ENCODE assay signal across 8 cellular contexts in genomic region chr5:177427919-177428573, GRCh38. TPM values are rescaled to one million over a fixed set of nuclear protein-coding genes. Genes with fewer than 3 reads are reported as not detected.
DNase-seq lines count a peak whose midpoint lies in the region; TF ChIP-seq lines count a peak whose summit lies in the region.

No MANE protein-coding gene starts in this region.

- intact Hi-C loops in uterus (cut with DNase I; ENCODE audit: low total_unique reads): no loop called here

- H3K27me3 ChIP-seq in liver (ENCODE audit: control insufficient read depth in 4 of 4, insufficient read depth in 4 of 4, low read length in 3 of 4) (no peaks in the 10 kb centered on the region), uterus (no peaks in the 10 kb centered on the region)

- peak overlapping the region; percentile 63 to 73 for H3K27ac ChIP-seq in liver (ENCODE audit: low read depth in 1 of 2, low read length in 2 of 2)
- peak overlapping the region; percentile 81 to 92 for H3K27ac ChIP-seq in uterus

- no peaks in the 10 kb centered on the region for H3K9me3 ChIP-seq in liver (ENCODE audit: control insufficient read depth in 4 of 4, low read length in 3 of 4)
- no peaks in the 10 kb centered on the region for H3K9me3 ChIP-seq in uterus

- TF ChIP-seq RAD21 in liver (IDR thresholded peaks at IDR 0.05): no peak

- H3K36me3 ChIP-seq in liver (ENCODE audit: control insufficient read depth in 4 of 4, insufficient read depth in 3 of 4, low read depth in 1 of 4, low read length in 3 of 4) (peaks cover 0 to 3% (median 0%) of the 10 kb centered on the region in 4 donors), uterus (no peaks in the 10 kb centered on the region)

- peak in 2 of 3 donors; percentile 30 to 47 for DNase-seq in stimulated activated CD4-positive, alpha-beta T cell treated with anti-CD3 and anti-CD28 coated beads, Interleukin-12 subunit alpha, Interleukin-12 subunit beta, amount 100 ng/mL, for 48 hours (ENCODE audit: low read depth in 2 of 3, low spot score in 1 of 3)
- no peak for DNase-seq in stimulated activated CD4-positive, alpha-beta T cell treated with anti-CD3 and anti-CD28 coated beads, Interleukin-4, amount 100 ng/mL, for 4 hours
- DNase-seq in activated T-cell treated with anti-CD3 and anti-CD28 coated beads, Interleukin-2, amount 50 U/mL, for 1 hour: peak; percentile 45
- DNase-seq in uterus (no peak), NCI-H345 (lab: John Stamatoyannopoulos, UW) (no peak), NCI-H1092 treated with DMSO at 0.1 percent for 48 hours (lab: John Stamatoyannopoulos, UW) (no peak)
- no peak for DNase-seq in activated CD4-positive, CD25-positive, alpha-beta regulatory T cell (lab: John Stamatoyannopoulos, UW)

- H3K4me1 ChIP-seq in liver (ENCODE audit: control insufficient read depth in 4 of 4, insufficient read depth in 4 of 4, low read length in 3 of 4): peaks cover 3 to 25% (median 17%) of the 10 kb centered on the region in 4 donors
- H3K4me1 ChIP-seq in uterus: peaks cover 0 to 8% of the 10 kb centered on the region in 2 donors

- H3K4me3 ChIP-seq in liver (ENCODE audit: low read depth in 1 of 3, low read length in 3 of 3): no peak overlapping the region
- H3K4me3 ChIP-seq in uterus: peak overlapping the region in 1 of 2 donors; percentile 87

- H3K9ac ChIP-seq in liver (ENCODE audit: low read depth in 1 of 2, low read length in 2 of 2): peak overlapping the region in 1 of 2 donors; percentile 31

- 81% methylated on average over 11 of the region's 11 CpGs for WGBS in liver

- no peak for TF ChIP-seq POLR2A in uterus (IDR thresholded peaks at IDR 0.05)

- no peak for TF ChIP-seq CTCF in liver (IDR thresholded peaks at IDR 0.05; ENCODE audit: low read depth, low read length, missing input control)
- no peak for TF ChIP-seq CTCF in uterus (IDR thresholded peaks at IDR 0.05)

TF ChIP-seq in liver, 16 proteins besides CTCF, POLR2A, EP300 and RAD21:
- TF ChIP-seq TAF1 (conservative IDR thresholded peaks at IDR 0.05) (no peak), GABPA (IDR thresholded peaks at IDR 0.05 in 1 of 2, conservative IDR thresholded peaks at IDR 0.05 in 1 of 2) (no peak), FOXA2 (IDR thresholded peaks at IDR 0.05) (no peak), HNF4A (conservative IDR thresholded peaks at IDR 0.05) (no peak), SP1 (IDR thresholded peaks at IDR 0.05) (no peak), JUND (IDR thresholded peaks at IDR 0.05) (no peak), HNF4G (IDR thresholded peaks at IDR 0.05) (no peak), NR2F2 (IDR thresholded peaks at IDR 0.05) (no peak), YY1 (IDR thresholded peaks at IDR 0.05) (no peak), RXRA (IDR thresholded peaks at IDR 0.05) (no peak), FOXA1 (IDR thresholded peaks at IDR 0.05) (no peak), EGR1 (IDR thresholded peaks at IDR 0.05; ENCODE audit: low read depth in 2 of 2) (no peak), MAX (IDR thresholded peaks at IDR 0.05) (no peak)
- TF ChIP-seq, protein P1, sequence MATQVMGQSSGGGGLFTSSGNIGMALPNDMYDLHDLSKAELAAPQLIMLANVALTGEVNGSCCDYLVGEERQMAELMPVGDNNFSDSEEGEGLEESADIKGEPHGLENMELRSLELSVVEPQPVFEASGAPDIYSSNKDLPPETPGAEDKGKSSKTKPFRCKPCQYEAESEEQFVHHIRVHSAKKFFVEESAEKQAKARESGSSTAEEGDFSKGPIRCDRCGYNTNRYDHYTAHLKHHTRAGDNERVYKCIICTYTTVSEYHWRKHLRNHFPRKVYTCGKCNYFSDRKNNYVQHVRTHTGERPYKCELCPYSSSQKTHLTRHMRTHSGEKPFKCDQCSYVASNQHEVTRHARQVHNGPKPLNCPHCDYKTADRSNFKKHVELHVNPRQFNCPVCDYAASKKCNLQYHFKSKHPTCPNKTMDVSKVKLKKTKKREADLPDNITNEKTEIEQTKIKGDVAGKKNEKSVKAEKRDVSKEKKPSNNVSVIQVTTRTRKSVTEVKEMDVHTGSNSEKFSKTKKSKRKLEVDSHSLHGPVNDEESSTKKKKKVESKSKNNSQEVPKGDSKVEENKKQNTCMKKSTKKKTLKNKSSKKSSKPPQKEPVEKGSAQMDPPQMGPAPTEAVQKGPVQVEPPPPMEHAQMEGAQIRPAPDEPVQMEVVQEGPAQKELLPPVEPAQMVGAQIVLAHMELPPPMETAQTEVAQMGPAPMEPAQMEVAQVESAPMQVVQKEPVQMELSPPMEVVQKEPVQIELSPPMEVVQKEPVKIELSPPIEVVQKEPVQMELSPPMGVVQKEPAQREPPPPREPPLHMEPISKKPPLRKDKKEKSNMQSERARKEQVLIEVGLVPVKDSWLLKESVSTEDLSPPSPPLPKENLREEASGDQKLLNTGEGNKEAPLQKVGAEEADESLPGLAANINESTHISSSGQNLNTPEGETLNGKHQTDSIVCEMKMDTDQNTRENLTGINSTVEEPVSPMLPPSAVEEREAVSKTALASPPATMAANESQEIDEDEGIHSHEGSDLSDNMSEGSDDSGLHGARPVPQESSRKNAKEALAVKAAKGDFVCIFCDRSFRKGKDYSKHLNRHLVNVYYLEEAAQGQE (IDR thresholded peaks at IDR 0.05): no peak
- TF ChIP-seq, protein P2, sequence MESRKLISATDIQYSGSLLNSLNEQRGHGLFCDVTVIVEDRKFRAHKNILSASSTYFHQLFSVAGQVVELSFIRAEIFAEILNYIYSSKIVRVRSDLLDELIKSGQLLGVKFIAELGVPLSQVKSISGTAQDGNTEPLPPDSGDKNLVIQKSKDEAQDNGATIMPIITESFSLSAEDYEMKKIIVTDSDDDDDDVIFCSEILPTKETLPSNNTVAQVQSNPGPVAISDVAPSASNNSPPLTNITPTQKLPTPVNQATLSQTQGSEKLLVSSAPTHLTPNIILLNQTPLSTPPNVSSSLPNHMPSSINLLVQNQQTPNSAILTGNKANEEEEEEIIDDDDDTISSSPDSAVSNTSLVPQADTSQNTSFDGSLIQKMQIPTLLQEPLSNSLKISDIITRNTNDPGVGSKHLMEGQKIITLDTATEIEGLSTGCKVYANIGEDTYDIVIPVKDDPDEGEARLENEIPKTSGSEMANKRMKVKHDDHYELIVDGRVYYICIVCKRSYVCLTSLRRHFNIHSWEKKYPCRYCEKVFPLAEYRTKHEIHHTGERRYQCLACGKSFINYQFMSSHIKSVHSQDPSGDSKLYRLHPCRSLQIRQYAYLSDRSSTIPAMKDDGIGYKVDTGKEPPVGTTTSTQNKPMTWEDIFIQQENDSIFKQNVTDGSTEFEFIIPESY (IDR thresholded peaks at IDR 0.05): no peak
- TF ChIP-seq, protein P3, sequence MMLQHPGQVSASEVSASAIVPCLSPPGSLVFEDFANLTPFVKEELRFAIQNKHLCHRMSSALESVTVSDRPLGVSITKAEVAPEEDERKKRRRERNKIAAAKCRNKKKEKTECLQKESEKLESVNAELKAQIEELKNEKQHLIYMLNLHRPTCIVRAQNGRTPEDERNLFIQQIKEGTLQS (IDR thresholded peaks at IDR 0.05): no peak
TF ChIP-seq in liver: peak in this region for 0.

RNA-seq across cellular contexts. Expression of gene GRK6, which starts 1.6 kb away (rescaled TPM):
- total RNA-seq in liver: 10 to 100 TPM; 15.2 to 24.0 TPM
- 1 to 10 TPM; 3.1 to 6.4 TPM for polyA plus RNA-seq in liver
- total RNA-seq in uterus: 10 to 100 TPM; 16.4 to 29.8 (median 20.9) TPM

RNA-seq across cellular contexts. Expression of gene PRR7, which starts 18.6 kb away (rescaled TPM):
- total RNA-seq in liver (under 1 TPM; 0.17 to 0.37 TPM), uterus (1 to 10 TPM in 2 of 4 donors, not detected in 2; 1.9 to 3.0 TPM)
- polyA plus RNA-seq in liver: 1 to 10 TPM in 1 of 2 donors, under 1 TPM in 1; 0.60 to 1.4 TPM

RNA-seq across cellular contexts. Expression of gene F12, which starts 18.7 kb away (rescaled TPM):
- total RNA-seq in liver (100 to 1,000 TPM in 1 of 2 donors, 10 to 100 TPM in 1; 27.7 to 256 TPM), uterus (1 to 10 TPM in 1 of 4 donors, not detected in 3; 7.6 TPM)
- 100 to 1,000 TPM; 294 to 328 TPM for polyA plus RNA-seq in liver

RNA-seq across cellular contexts. Expression of gene PFN3, which starts 27.6 kb away (rescaled TPM):
- not detected for total RNA-seq in liver
- polyA plus RNA-seq in liver: not detected
- total RNA-seq in uterus: not detected

RNA-seq across cellular contexts. Expression of gene SLC34A1, which starts 43.8 kb away (rescaled TPM):
- 1 to 10 TPM in 1 of 2 donors, under 1 TPM in 1; 0.23 to 1.0 TPM for total RNA-seq in liver
- polyA plus RNA-seq in liver: under 1 TPM; 0.33 to 0.60 TPM
- not detected for total RNA-seq in uterus

Comparison
In these comparisons a context has a peak if more than half of its experiments do, and no peak if none do; other contexts are left out.
1. DNase-seq: peak in stimulated activated CD4-positive, alpha-beta T cell treated with anti-CD3 and anti-CD28 coated beads, Interleukin-12 subunit alpha, Interleukin-12 subunit beta, amount 100 ng/mL, for 48 hours (2 of 3) and activated T-cell treated with anti-CD3 and anti-CD28 coated beads, Interleukin-2, amount 50 U/mL, for 1 hour (single experiment); none in stimulated activated CD4-positive, alpha-beta T cell treated with anti-CD3 and anti-CD28 coated beads, Interleukin-4, amount 100 ng/mL, for 4 hours (0 of 2), uterus (0 of 2), NCI-H345 (single experiment), NCI-H1092 treated with DMSO at 0.1 percent for 48 hours (single experiment) and activated CD4-positive, CD25-positive, alpha-beta regulatory T cell (0 of 4).